33 cellular contexts compared by ENCODE assay signal in the genomic region with DNA sequence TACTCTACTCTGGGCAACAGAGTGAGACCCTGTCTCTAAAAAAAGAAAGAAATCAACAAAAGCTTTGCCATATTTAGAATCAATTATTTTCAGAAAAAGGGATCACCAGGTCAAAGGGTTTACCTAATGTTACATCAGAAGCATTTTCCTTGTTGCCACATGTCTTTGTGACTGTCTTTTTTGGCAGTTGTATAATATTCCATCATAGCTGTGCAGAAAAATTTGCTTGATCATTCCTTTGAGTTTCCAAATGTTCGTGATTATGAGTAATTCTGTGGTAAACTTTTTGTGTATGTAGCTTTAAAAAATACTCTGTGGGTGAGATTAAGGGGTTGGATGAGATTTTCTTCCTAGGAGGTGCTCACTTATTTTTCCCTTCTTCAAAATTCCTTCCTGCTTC. TPM values are rescaled to one million over a fixed set of nuclear protein-coding genes. Genes with fewer than 3 reads are reported as not detected.
DNase-seq lines count a peak whose midpoint lies in the region; ATAC-seq and TF ChIP-seq lines count a peak whose summit lies in the region.
"Had no signal": no experiment of that assay in that cellular context is flagged by ENCODE, and none has a peak within 500 bp of the region (broad histone marks: within the 10 kb centered on the region; RNA-seq: fewer than 3 reads in every experiment).

No MANE protein-coding gene starts in this region.

- DNase-seq in AG09319 (ENCODE audit: extremely low read depth, low read depth) (peak; percentile 4), GM04504 (ENCODE audit: low read depth) (peak; percentile 8), dedifferentiated amniotic fluid mesenchymal stem cell (ENCODE audit: extremely low spot score) (peak; percentile 18), iris pigment epithelial cell (ENCODE audit: low read depth) (peak; percentile 53), NCI-H510A treated with DMSO at 0.1 percent for 48 hours (lab: John Stamatoyannopoulos, UW) (no peak)
- DNase-seq in CD4-positive, alpha-beta memory T cell: no peak
- no peak for DNase-seq in activated T-cell treated with anti-CD3 and anti-CD28 coated beads, Interleukin-2, amount 50 U/mL, for 48 hours
- DNase-seq: activated B cell treated with CpG ODN at 0.5 μM for 24 hours; activated CD4-positive, alpha-beta T cell treated with anti-CD3 and anti-CD28 coated beads, Interleukin-2, amount 50 U/mL, for 1 hour; activated CD8-positive, alpha-beta memory T cell treated with anti-CD3 and anti-CD28 coated beads, Interleukin-2, amount 10 ng/mL, durations not matched to agents 7 days and 5 days; activated naive CD4-positive, alpha-beta T cell; activated T-cell treated with anti-CD3 and anti-CD28 coated beads, Interleukin-2, amount 50 U/mL, for 72 hours; BE2C; COR-L47; DMS53; dorsolateral prefrontal cortex; islet precursor cell; left ventricle myocardium superior; NCI-H2029; NCI-H69; PC-3; right cardiac atrium; SK-N-SH; stimulated activated CD4-positive, alpha-beta T cell treated with anti-CD3 and anti-CD28 coated beads, Interleukin-1b, Interleukin-23, amount 100 ng/mL, for 48 hours; uterus had no signal

- H3K4me3 Mint-ChIP-seq in CD4-positive, alpha-beta memory T cell: no peak overlapping the region
- H3K4me3 Mint-ChIP-seq: activated B cell treated with CpG ODN at 0.5 μM for 24 hours; activated CD8-positive, alpha-beta memory T cell treated with anti-CD3 and anti-CD28 coated beads, Interleukin-2, amount 10 ng/mL, durations not matched to agents 7 days and 5 days; activated T-cell treated with anti-CD3 and anti-CD28 coated beads, Interleukin-2, amount 50 U/mL, for 72 hours; stimulated activated naive CD8-positive, alpha-beta T cell treated with anti-CD3 and anti-CD28 coated beads, Interleukin-15, Interleukin-2, amounts not matched to agents 100 ng/mL and 50 ng/mL, for 24 hours; T-helper 1 cell treated with Interleukin-12 subunit alpha and Interleukin-12 subunit beta and Interleukin-4 antibody, amounts not matched to agents 30 μg/mL and 1 μg/mL, for 36 hours had no signal

- CTCF ChIA-PET in CD4-positive, alpha-beta memory T cell (lab: Charles Lee; ENCODE audit: partially characterized antibody): interaction anchor here (1.9 kb wide), 1 partner anchor 10 kb away, joined by 8 read pairs; no protein-coding TSS in a partner anchor

- no peaks in the 10 kb centered on the region for H3K4me1 ChIP-seq in CD4-positive, alpha-beta memory T cell (ENCODE audit: insufficient read depth, low read length)
- H3K4me1 ChIP-seq: BE2C, uterus had no signal

- no peaks in the 10 kb centered on the region for H3K36me3 ChIP-seq in CD4-positive, alpha-beta memory T cell (ENCODE audit: insufficient read depth, low read length)
- H3K36me3 ChIP-seq: BE2C, uterus had no signal

- no peak for ATAC-seq in HG02759 (IDR thresholded peaks at IDR 0.05; ENCODE audit: unreplicated experiment)
- ATAC-seq: activated CD8-positive, alpha-beta memory T cell treated with anti-CD3 and anti-CD28 coated beads, Interleukin-2, amount 10 ng/mL, durations not matched to agents 7 days and 5 days; activated T-cell treated with anti-CD3 and anti-CD28 coated beads, Interleukin-2, amount 50 U/mL, for 72 hours; left ventricle myocardium superior; PC-3; right cardiac atrium; Right ventricle myocardium inferior had no signal

- no peaks in the 10 kb centered on the region for H3K27me3 ChIP-seq in CD4-positive, alpha-beta memory T cell (ENCODE audit: insufficient read depth, low read length)
- H3K27me3 ChIP-seq: BE2C, dorsolateral prefrontal cortex, uterus had no signal

- peaks cover 5 to 11% of the 10 kb centered on the region in 2 donors for H3K27me3 Mint-ChIP-seq in CD4-positive, alpha-beta memory T cell

- TF ChIP-seq CTCF in AG09319 (IDR thresholded peaks at IDR 0.05; ENCODE audit: low read depth, low read length): no peak

- no peak overlapping the region for H3K4me3 ChIP-seq in CD4-positive, alpha-beta memory T cell (ENCODE audit: low read length in 2 of 2)
- H3K4me3 ChIP-seq: dorsolateral prefrontal cortex, uterus had no signal

- no peak overlapping the region for H3K27ac Mint-ChIP-seq in CD4-positive, alpha-beta memory T cell
- H3K27ac Mint-ChIP-seq: activated B cell treated with CpG ODN at 0.5 μM for 24 hours; activated CD8-positive, alpha-beta memory T cell treated with anti-CD3 and anti-CD28 coated beads, Interleukin-2, amount 10 ng/mL, durations not matched to agents 7 days and 5 days; activated T-cell treated with anti-CD3 and anti-CD28 coated beads, Interleukin-2, amount 50 U/mL, for 72 hours; stimulated activated naive CD8-positive, alpha-beta T cell treated with anti-CD3 and anti-CD28 coated beads, Interleukin-15, Interleukin-2, amounts not matched to agents 100 ng/mL and 50 ng/mL, for 24 hours; T-helper 1 cell treated with Interleukin-12 subunit alpha and Interleukin-12 subunit beta and Interleukin-4 antibody, amounts not matched to agents 30 μg/mL and 1 μg/mL, for 36 hours had no signal

- intact Hi-C loops in CD4-positive, alpha-beta memory T cell (cut with micrococcal nuclease): no loop called here

- no peaks in the 10 kb centered on the region for H3K9me3 ChIP-seq in CD4-positive, alpha-beta memory T cell (ENCODE audit: control insufficient read depth in 1 of 2, low read length in 2 of 2)
- H3K9me3 ChIP-seq: BE2C, SK-N-SH, uterus had no signal

- no peaks in the 10 kb centered on the region for H3K9me3 Mint-ChIP-seq in CD4-positive, alpha-beta memory T cell
- H3K9me3 Mint-ChIP-seq: activated B cell treated with CpG ODN at 0.5 μM for 24 hours; activated T-cell treated with anti-CD3 and anti-CD28 coated beads, Interleukin-2, amount 50 U/mL, for 72 hours; stimulated activated naive CD8-positive, alpha-beta T cell treated with anti-CD3 and anti-CD28 coated beads, Interleukin-15, Interleukin-2, amounts not matched to agents 100 ng/mL and 50 ng/mL, for 24 hours; T-helper 1 cell treated with Interleukin-12 subunit alpha and Interleukin-12 subunit beta and Interleukin-4 antibody, amounts not matched to agents 30 μg/mL and 1 μg/mL, for 36 hours had no signal

- no peak overlapping the region for H3K27ac ChIP-seq in CD4-positive, alpha-beta memory T cell (ENCODE audit: low read depth, low read length)
- H3K27ac ChIP-seq: uterus had no signal

- POLR2A ChIA-PET in CD4-positive, alpha-beta memory T cell (lab: Charles Lee; ENCODE audit: partially characterized antibody): no interaction called here

- peaks cover 0 to 1% (median 0%) of the 10 kb centered on the region in 4 donors for H3K4me1 Mint-ChIP-seq in CD4-positive, alpha-beta memory T cell
- H3K4me1 Mint-ChIP-seq: activated B cell treated with CpG ODN at 0.5 μM for 24 hours; activated CD8-positive, alpha-beta memory T cell treated with anti-CD3 and anti-CD28 coated beads, Interleukin-2, amount 10 ng/mL, durations not matched to agents 7 days and 5 days had no signal

- no peaks in the 10 kb centered on the region for H3K36me3 Mint-ChIP-seq in CD4-positive, alpha-beta memory T cell
- H3K36me3 Mint-ChIP-seq: activated CD8-positive, alpha-beta memory T cell treated with anti-CD3 and anti-CD28 coated beads, Interleukin-2, amount 10 ng/mL, durations not matched to agents 7 days and 5 days had no signal

RNA-seq across cellular contexts. Expression of a gene that starts 26.4 kb away (rescaled TPM):
- under 1 TPM in 1 of 2 experiments, not detected in 1; 0.42 TPM for total RNA-seq in CD4-positive, alpha-beta memory T cell
- polyA plus RNA-seq in CD4-positive, alpha-beta memory T cell: not detected
- total RNA-seq: activated B cell treated with CpG ODN at 0.5 μM for 24 hours; activated CD8-positive, alpha-beta memory T cell treated with anti-CD3 and anti-CD28 coated beads, Interleukin-2, amount 10 ng/mL, durations not matched to agents 7 days and 5 days; activated T-cell treated with anti-CD3 and anti-CD28 coated beads, Interleukin-2, amount 50 U/mL, for 72 hours; fibroblast of villous mesenchyme; G401; left ventricle myocardium superior; myocyte; right cardiac atrium; Right ventricle myocardium inferior; uterus had no signal
- polyA plus RNA-seq: right cardiac atrium, SK-N-SH had no signal

RNA-seq across cellular contexts. Expression of a gene that starts 40.4 kb away (rescaled TPM):
- not detected for total RNA-seq in CD4-positive, alpha-beta memory T cell
- not detected for polyA plus RNA-seq in CD4-positive, alpha-beta memory T cell
- total RNA-seq: activated CD8-positive, alpha-beta memory T cell treated with anti-CD3 and anti-CD28 coated beads, Interleukin-2, amount 10 ng/mL, durations not matched to agents 7 days and 5 days; activated T-cell treated with anti-CD3 and anti-CD28 coated beads, Interleukin-2, amount 50 U/mL, for 72 hours; fibroblast of villous mesenchyme; G401; left ventricle myocardium superior; myocyte; PC-3; posterior vena cava; Right ventricle myocardium inferior; uterus had no signal
- polyA plus RNA-seq: SK-N-SH had no signal

Comparison
In these comparisons a context has a peak if more than half of its experiments do, and no peak if none do; other contexts are left out.
1. DNase-seq: peak in AG09319 (single experiment), GM04504 (single experiment), dedifferentiated amniotic fluid mesenchymal stem cell (single experiment) and iris pigment epithelial cell (single experiment); none in NCI-H510A treated with DMSO at 0.1 percent for 48 hours (single experiment), CD4-positive, alpha-beta memory T cell (0 of 5) and activated T-cell treated with anti-CD3 and anti-CD28 coated beads, Interleukin-2, amount 50 U/mL, for 48 hours (0 of 2).